9 cellular contexts compared by ENCODE assay signal in genomic region chr17:57551321-57552079, GRCh38.
DNase-seq lines count a peak whose midpoint lies in the region; ATAC-seq, FAIRE-seq and TF ChIP-seq lines count a peak whose summit lies in the region.
"Had no signal": no experiment of that assay in that cellular context is flagged by ENCODE, and none has a peak within 500 bp of the region (broad histone marks: within the 10 kb centered on the region; RNA-seq: fewer than 3 reads in every experiment).

No MANE protein-coding gene starts in this region.

- no peaks in the 10 kb centered on the region for H3F3A ChIP-seq in GM23248 (ENCODE audit: insufficient read depth)

- H3K4me1 ChIP-seq in DND-41 (ENCODE audit: insufficient read depth, low read length) (peaks cover 97% of the 10 kb centered on the region), GM23248 (ENCODE audit: insufficient read depth) (no peaks in the 10 kb centered on the region)

- H3K9me3 ChIP-seq in DND-41 (ENCODE audit: insufficient read depth, low read length, severe bottlenecking) (no peaks in the 10 kb centered on the region), GM23248 (ENCODE audit: low read depth) (no peaks in the 10 kb centered on the region)

- no peaks in the 10 kb centered on the region for H3K9me2 ChIP-seq in GM23248 (ENCODE audit: insufficient read depth)

- ATAC-seq in DND-41 (ENCODE audit: insufficient read depth, low read depth), result peak; percentile 79
- peak; percentile 23 for ATAC-seq in GM19468 (IDR thresholded peaks at IDR 0.05; ENCODE audit: extremely low read depth, unreplicated experiment)
- ATAC-seq in HG03469 (IDR thresholded peaks at IDR 0.05; ENCODE audit: unreplicated experiment), result peak; percentile 42

- 87 to 90% methylated on average over 13 to 14 of the region's 14 CpGs for whole genome bisulfite sequencing in lower leg skin, 2 donors
- WGBS in GM23248 (ENCODE audit: low coverage in 1 of 2, low lambda C conversion rate in 2 of 2, missing lambda C conversion rate in 2 of 2), 2 experiments, result 83% methylated on average over 13 to 14 of the region's 14 CpGs

- no peak for TF ChIP-seq POLR2A in lower leg skin (IDR thresholded peaks at IDR 0.05)
- TF ChIP-seq POLR2A in H54 (IDR thresholded peaks at IDR 0.05; ENCODE audit: low read depth, low read length), result no peak

- H3K79me2 ChIP-seq in DND-41 (ENCODE audit: insufficient read depth, low read length) (peaks cover 99% of the 10 kb centered on the region), GM23248 (ENCODE audit: insufficient read depth) (no peaks in the 10 kb centered on the region)

- H3K36me3 ChIP-seq in DND-41 (ENCODE audit: insufficient read depth, low read length), result peaks cover 68% of the 10 kb centered on the region
- no peaks in the 10 kb centered on the region for H3K36me3 ChIP-seq in GM23248 (ENCODE audit: low read depth)

- H3K9ac ChIP-seq in DND-41 (ENCODE audit: low read depth, low read length) (peak overlapping the region; percentile 76), GM23248 (no peak overlapping the region)

- DNase-seq in DND-41, result peak; percentile 98
- DNase-seq in germinal center (ENCODE audit: low spot score), result peak; percentile 93
- DNase-seq in lower leg skin (ENCODE audit: low spot score in 2 of 2), result no peak
- no peak for DNase-seq in D341Med (ENCODE audit: low spot score)
- DNase-seq in GM23248, result no peak
- DNase-seq in H54 (ENCODE audit: insufficient read length, low spot score), result no peak
- DNase-seq: SHP77 had no signal

- TF ChIP-seq CTCF in DND-41 (IDR thresholded peaks at IDR 0.05; ENCODE audit: borderline replicate concordance, extremely low read depth, low read length, poor library complexity, severe bottlenecking), result no peak
- TF ChIP-seq CTCF in lower leg skin (IDR thresholded peaks at IDR 0.05), result no peak

- in situ Hi-C loops in GM23248 (cut with MboI), result no loop called here

- FAIRE-seq in H54 (lab: Jason Lieb, UNC), result no peak

- H3K4me2 ChIP-seq in DND-41 (ENCODE audit: insufficient read depth, low read length) (peak overlapping the region; percentile 64), GM23248 (ENCODE audit: unreplicated experiment) (no peak overlapping the region)

- intact Hi-C loops in lower leg skin (cut with DNase I; ENCODE audit: low total_unique reads), result no loop called here

- H3K27ac ChIP-seq in DND-41 (ENCODE audit: low read length) (peak overlapping the region; percentile 98), GM23248 (no peak overlapping the region)

- no peaks in the 10 kb centered on the region for H3K27me3 ChIP-seq in DND-41 (ENCODE audit: insufficient read depth, low read length, poor library complexity)
- H3K27me3 ChIP-seq in GM23248 (replicated peaks; ENCODE audit: insufficient read depth), result no peaks in the 10 kb centered on the region

- H2AFZ ChIP-seq in DND-41 (ENCODE audit: low read depth, low read length) (no peak overlapping the region), GM23248 (no peak overlapping the region)

- H3K4me3 ChIP-seq in DND-41 (ENCODE audit: low read depth in 1 of 2, low read length in 2 of 2) (peak overlapping the region; percentile 12 to 58), lower leg skin (ENCODE audit: low read depth, poor library complexity, severe bottlenecking) (no peak overlapping the region), GM23248 (no peak overlapping the region)

- H4K20me1 ChIP-seq in DND-41 (ENCODE audit: insufficient read depth, low read length) (no peaks in the 10 kb centered on the region), GM23248 (ENCODE audit: insufficient read depth) (no peaks in the 10 kb centered on the region)

Comparison
In these comparisons a context has a peak if more than half of its experiments do, and no peak if none do; other contexts are left out.
1. ATAC-seq: peak in every context shown above with its lines; median percentile 79 in DND-41; 42 in HG03469; 23 in GM19468.
2. DNase-seq: peak in DND-41 (single experiment) and germinal center (single experiment); none in lower leg skin (0 of 2), D341Med (single experiment), GM23248 (single experiment) and H54 (single experiment).
3. H3K4me3 ChIP-seq: peak in DND-41 (2 of 2); none in lower leg skin (single experiment) and GM23248 (single experiment).